ENCODE assay signal across 8 cellular contexts in genomic region chrX:110003167-110004156, GRCh38. TPM values are rescaled to one million over a fixed set of nuclear protein-coding genes. Genes with fewer than 3 reads are reported as not detected.
DNase-seq lines count a peak whose midpoint lies in the region; ATAC-seq and TF ChIP-seq lines count a peak whose summit lies in the region.

No MANE protein-coding gene starts in this region.

- intact Hi-C loops in spleen (cut with DNase I; ENCODE audit: low total_unique reads): no loop called here

- H3K27me3 ChIP-seq in MG63 (no peaks in the 10 kb centered on the region), adipocyte (replicated peaks; ENCODE audit: control insufficient read depth, insufficient read depth, low read length) (peaks cover 12% of the 10 kb centered on the region), iPS-15b (ENCODE audit: control insufficient read depth, insufficient read depth, low read length) (peaks cover 3% of the 10 kb centered on the region), spleen (replicated peaks in 1 of 7) (no peaks in the 10 kb centered on the region)

- H3K4me3 ChIP-seq in MG63: peak overlapping the region; percentile 60
- H3K4me3 ChIP-seq in adipocyte (ENCODE audit: low read length): peak overlapping the region; percentile 83
- peak overlapping the region; percentile 84 for H3K4me3 ChIP-seq in iPS-15b (ENCODE audit: low read depth, low read length)
- H3K4me3 ChIP-seq in spleen: peak overlapping the region; percentile 38 to 85 (median 56)

- no peak for TF ChIP-seq POLR2A in spleen (IDR thresholded peaks at IDR 0.05)

- TF ChIP-seq CTCF in spleen (IDR thresholded peaks at IDR 0.05 in 8 of 11, conservative IDR thresholded peaks at IDR 0.05 in 3 of 11): no peak

- peak overlapping the region; percentile 55 to 96 (median 89) for H3K27ac ChIP-seq in spleen

- H3K9me3 ChIP-seq in MG63: no peaks in the 10 kb centered on the region
- no peaks in the 10 kb centered on the region for H3K9me3 ChIP-seq in adipocyte (ENCODE audit: control insufficient read depth, low read length)
- H3K9me3 ChIP-seq in iPS-15b (ENCODE audit: control insufficient read depth, insufficient read depth, low read length): no peaks in the 10 kb centered on the region
- H3K9me3 ChIP-seq in spleen: no peaks in the 10 kb centered on the region

- no peaks in the 10 kb centered on the region for H3K36me3 ChIP-seq in MG63
- H3K36me3 ChIP-seq in adipocyte (ENCODE audit: control insufficient read depth, insufficient read depth, low read length, severe bottlenecking): no peaks in the 10 kb centered on the region
- H3K36me3 ChIP-seq in iPS-15b (ENCODE audit: control insufficient read depth, insufficient read depth, low read length): no peaks in the 10 kb centered on the region
- no peaks in the 10 kb centered on the region for H3K36me3 ChIP-seq in spleen

- peak overlapping the region; percentile 86 for H3K9ac ChIP-seq in adipocyte (ENCODE audit: low read length)
- H3K9ac ChIP-seq in iPS-15b (ENCODE audit: low read depth, low read length): peak overlapping the region; percentile 73

- peak; percentile 4 for DNase-seq in activated naive CD4-positive, alpha-beta T cell treated with Interleukin-2 at 50 U/mL for 16 hours
- DNase-seq in activated naive CD4-positive, alpha-beta T cell (lab: John Stamatoyannopoulos, UW): no peak
- no peak for DNase-seq in MG63
- peak; percentile 46 for DNase-seq in adipocyte (ENCODE audit: low read depth)
- DNase-seq in spleen: peak; percentile 85

- WGBS in spleen, 5 donors: 1 to 40% (median 24%) methylated on average over 30 to 46 of the region's 46 CpGs

- ATAC-seq in HG02610 (IDR thresholded peaks at IDR 0.05; ENCODE audit: unreplicated experiment): no peak
- ATAC-seq in GM21515 (IDR thresholded peaks at IDR 0.05; ENCODE audit: unreplicated experiment): no peak

- H3K4me1 ChIP-seq in adipocyte (ENCODE audit: control insufficient read depth, insufficient read depth, low read length): peaks cover 20% of the 10 kb centered on the region
- H3K4me1 ChIP-seq in iPS-15b (ENCODE audit: control insufficient read depth, insufficient read depth, low read length): peaks cover 3% of the 10 kb centered on the region
- H3K4me1 ChIP-seq in spleen: peaks cover 5 to 50% (median 18%) of the 10 kb centered on the region in 6 donors

RNA-seq across cellular contexts. Expression of gene TMEM164, which starts 0.5 kb away (rescaled TPM):
- total RNA-seq in MG63 (2014; rRNA removed; shearing (Covaris generic); ENCODE audit: low replicate concordance): 19.6 and 19.9 TPM in 2 replicates
- 10 to 100 TPM; 18.7 to 29.7 (median 24.8) TPM for total RNA-seq in spleen
- 1 to 10 TPM; 3.9 to 7.5 (median 4.0) TPM for polyA plus RNA-seq in spleen

Comparison
In these comparisons a context has a peak if more than half of its experiments do, and no peak if none do; other contexts are left out.
1. DNase-seq: peak in activated naive CD4-positive, alpha-beta T cell treated with Interleukin-2 at 50 U/mL for 16 hours (single experiment), adipocyte (single experiment) and spleen (single experiment); none in activated naive CD4-positive, alpha-beta T cell (0 of 4) and MG63 (single experiment).
2. Peak in every context shown above with its lines, with median percentiles within 50 percentile points of each other: H3K4me3 ChIP-seq.